Comparison of ENCODE assay signal across 10 cellular contexts in the genomic region with DNA sequence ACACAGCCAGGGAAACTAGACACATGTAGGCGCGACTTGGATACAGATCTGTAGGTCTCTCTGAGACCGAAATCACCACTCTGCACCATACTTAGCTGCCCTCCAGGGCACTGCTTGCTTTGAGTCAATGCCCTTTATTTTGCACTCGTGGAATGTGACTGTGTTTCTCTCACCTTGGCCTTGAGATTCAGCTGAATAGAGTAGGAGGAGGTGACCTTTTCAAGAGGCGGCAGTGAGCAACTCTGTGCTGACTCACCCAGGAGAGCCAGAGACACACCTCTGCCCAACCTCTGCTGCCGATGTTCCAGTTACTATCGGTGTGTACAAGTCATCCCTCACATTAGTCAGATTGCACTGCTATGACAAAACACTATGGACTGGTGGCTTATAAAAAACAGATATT.
DNase-seq lines count a peak whose midpoint lies in the region; TF ChIP-seq lines count a peak whose summit lies in the region.
"Had no signal": no experiment of that assay in that cellular context is flagged by ENCODE, and none has a peak within 500 bp of the region (broad histone marks: within the 10 kb centered on the region; RNA-seq: fewer than 3 reads in every experiment).

No MANE protein-coding gene starts in this region.

- peak in 1 of 5 donors; percentile 75 for DNase-seq in CD8-positive, alpha-beta memory T cell
- peak; percentile 3 for DNase-seq in activated CD4-positive, alpha-beta T cell treated with anti-CD3 and anti-CD28 coated beads, Interleukin-2, amount 50 U/mL, for 1 hour
- DNase-seq in stimulated activated CD4-positive, alpha-beta T cell treated with anti-CD3 and anti-CD28 coated beads, Interleukin-1b, Interleukin-23, amount 100 ng/mL, for 24 hours (ENCODE audit: low read depth in 4 of 4, low spot score in 1 of 4), result peak; percentile 26 to 62 (median 42)
- DNase-seq in SK-N-DZ (ENCODE audit: low spot score), result no peak
- DNase-seq in NCI-H2107 (lab: John Stamatoyannopoulos, UW), result no peak
- no peak for DNase-seq in CD14-positive monocyte (ENCODE audit: low spot score)
- no peak for DNase-seq in AML-193 (lab: John Stamatoyannopoulos, UW)
- DNase-seq: NCI-H226 had no signal

- H3K27me3 Mint-ChIP-seq in CD8-positive, alpha-beta memory T cell, result no peaks in the 10 kb centered on the region
- no peaks in the 10 kb centered on the region for H3K27me3 Mint-ChIP-seq in activated naive CD8-positive, alpha-beta T cell
- H3K27me3 Mint-ChIP-seq in CD14-positive monocyte (ENCODE audit: low read depth in 3 of 3), result peaks cover 2 to 9% (median 3%) of the 10 kb centered on the region in 3 donors

- CTCF ChIA-PET in CD8-positive, alpha-beta memory T cell (lab: Charles Lee), result no interaction called here

- peaks cover 65 to 70% (median 67%) of the 10 kb centered on the region in 3 donors for H3K4me1 Mint-ChIP-seq in CD8-positive, alpha-beta memory T cell
- peaks cover 51% of the 10 kb centered on the region for H3K4me1 Mint-ChIP-seq in activated naive CD8-positive, alpha-beta T cell (ENCODE audit: low read depth)
- peaks cover 2% of the 10 kb centered on the region for H3K4me1 Mint-ChIP-seq in CD14-positive monocyte
- H3K4me1 Mint-ChIP-seq: IgD-negative memory B cell had no signal

- H3K36me3 ChIP-seq in CD8-positive, alpha-beta memory T cell (ENCODE audit: insufficient read depth, low read length), result no peaks in the 10 kb centered on the region

- no peak for TF ChIP-seq CTCF in CD14-positive monocyte (IDR thresholded peaks at IDR 0.05)

- H3K4me3 ChIP-seq in CD8-positive, alpha-beta memory T cell (ENCODE audit: low read length), result peak overlapping the region; percentile 3

- no peaks in the 10 kb centered on the region for H3K27me3 ChIP-seq in CD8-positive, alpha-beta memory T cell (ENCODE audit: insufficient read depth, low read length, poor library complexity, severe bottlenecking)

- POLR2A ChIA-PET in CD8-positive, alpha-beta memory T cell (lab: Charles Lee), result no interaction called here

- H3K36me3 Mint-ChIP-seq in CD8-positive, alpha-beta memory T cell, result peaks cover 4 to 22% (median 5%) of the 10 kb centered on the region in 3 donors
- peaks cover 6% of the 10 kb centered on the region for H3K36me3 Mint-ChIP-seq in activated naive CD8-positive, alpha-beta T cell
- H3K36me3 Mint-ChIP-seq in CD14-positive monocyte, result no peaks in the 10 kb centered on the region
- H3K36me3 Mint-ChIP-seq: IgD-negative memory B cell had no signal

- peaks cover 0 to 14% (median 8%) of the 10 kb centered on the region in 5 donors for H3K9me3 Mint-ChIP-seq in CD8-positive, alpha-beta memory T cell
- no peaks in the 10 kb centered on the region for H3K9me3 Mint-ChIP-seq in activated naive CD8-positive, alpha-beta T cell (ENCODE audit: low read depth)
- peaks cover 0 to 5% (median 2%) of the 10 kb centered on the region in 7 donors for H3K9me3 Mint-ChIP-seq in CD14-positive monocyte

- peak overlapping the region in 6 of 7 donors; percentile 7 to 88 (median 82) for H3K4me3 Mint-ChIP-seq in CD8-positive, alpha-beta memory T cell
- peak overlapping the region; percentile 51 for H3K4me3 Mint-ChIP-seq in activated naive CD8-positive, alpha-beta T cell
- no peak overlapping the region for H3K4me3 Mint-ChIP-seq in CD14-positive monocyte
- H3K4me3 Mint-ChIP-seq: IgD-negative memory B cell had no signal

- no peak overlapping the region for H3K27ac ChIP-seq in CD8-positive, alpha-beta memory T cell (ENCODE audit: low read depth, low read length)

- intact Hi-C loops in CD14-positive monocyte (cut with micrococcal nuclease), result no loop called here

- peak overlapping the region; percentile 62 to 98 (median 93) for H3K27ac Mint-ChIP-seq in CD8-positive, alpha-beta memory T cell
- H3K27ac Mint-ChIP-seq in activated naive CD8-positive, alpha-beta T cell, result peak overlapping the region; percentile 84
- no peak overlapping the region for H3K27ac Mint-ChIP-seq in CD14-positive monocyte

- peaks cover 4% of the 10 kb centered on the region for H3K9me3 ChIP-seq in CD8-positive, alpha-beta memory T cell (ENCODE audit: low read length)

- peaks cover 62% of the 10 kb centered on the region for H3K4me1 ChIP-seq in CD8-positive, alpha-beta memory T cell (ENCODE audit: insufficient read depth, low read length)

Comparison
In these comparisons a context has a peak if more than half of its experiments do, and no peak if none do; other contexts are left out.
1. DNase-seq: peak in activated CD4-positive, alpha-beta T cell treated with anti-CD3 and anti-CD28 coated beads, Interleukin-2, amount 50 U/mL, for 1 hour (single experiment) and stimulated activated CD4-positive, alpha-beta T cell treated with anti-CD3 and anti-CD28 coated beads, Interleukin-1b, Interleukin-23, amount 100 ng/mL, for 24 hours (4 of 4); none in SK-N-DZ (single experiment), NCI-H2107 (single experiment), CD14-positive monocyte (single experiment) and AML-193 (0 of 2).
2. H3K27ac Mint-ChIP-seq: peak in CD8-positive, alpha-beta memory T cell (8 of 8) and activated naive CD8-positive, alpha-beta T cell (single experiment); none in CD14-positive monocyte (0 of 7).
3. H3K4me3 Mint-ChIP-seq: peak in CD8-positive, alpha-beta memory T cell (6 of 7) and activated naive CD8-positive, alpha-beta T cell (single experiment); none in CD14-positive monocyte (0 of 2).